ENCODE assay signal across 8 cellular contexts in the genomic region with DNA sequence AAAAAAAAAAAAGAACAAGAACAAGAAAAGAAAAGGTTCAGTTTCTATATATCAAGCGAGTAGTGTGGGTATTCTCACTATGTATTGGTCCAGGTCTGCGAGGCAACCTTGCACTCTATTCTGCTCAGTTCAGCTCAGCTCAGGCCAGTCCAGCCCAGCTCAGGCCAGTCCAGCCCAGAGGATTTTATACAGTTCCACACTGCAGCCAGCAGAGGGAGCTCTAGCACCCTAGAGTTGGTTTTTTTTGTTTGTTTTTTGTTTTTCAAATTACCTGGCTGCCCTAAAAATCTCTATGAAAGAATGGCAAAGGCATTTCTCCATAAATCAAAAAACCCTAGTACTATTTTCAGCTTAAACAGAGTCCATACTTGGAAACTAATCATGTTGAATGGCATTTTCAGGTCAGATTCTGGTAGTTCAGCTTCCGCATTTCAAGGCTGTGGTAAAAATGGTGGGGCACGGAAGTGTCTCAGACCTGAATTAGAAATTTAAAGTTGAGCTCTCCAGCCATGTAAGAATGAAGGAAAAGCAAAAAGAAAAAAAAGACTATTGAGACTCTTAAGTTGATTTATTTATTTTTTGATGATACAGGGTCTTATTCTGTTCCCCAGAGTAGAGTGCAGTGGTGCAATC. TPM values are rescaled to one million over a fixed set of nuclear protein-coding genes. Genes with fewer than 3 reads are reported as not detected.
A peak's percentile ranks its signal among the peaks of the same experiment; 100 is the strongest.
DNase-seq lines count a peak whose midpoint lies in the region; ATAC-seq, FAIRE-seq and TF ChIP-seq lines count a peak whose summit lies in the region.

No MANE protein-coding gene starts in this region.

- ATAC-seq in GM19452 (IDR thresholded peaks at IDR 0.05; ENCODE audit: unreplicated experiment), result no peak

- H3K9me3 ChIP-seq in endodermal cell (ENCODE audit: control insufficient read depth, low read length), result no peaks in the 10 kb centered on the region

- CTCF ChIA-PET in activated CD4-positive, alpha-beta T cell treated with anti-CD3 and anti-CD28 coated beads, Interleukin-2, amount 10 ng/mL, durations not matched to agents 7 days and 5 days (lab: Charles Lee), result interaction anchor here (0.6 to 3.0 kb wide), 30 partner anchors 8 to 1322 kb away, joined by 3 to 28 read pairs (median 4); a partner anchor contains a TSS

- no peak overlapping the region for H3K9ac ChIP-seq in endodermal cell (ENCODE audit: extremely low read depth, low read length, poor library complexity, severe bottlenecking)

- in situ Hi-C loops in GM13976 (cut with MboI; ENCODE audit: low sequenced_read_pairs, unreplicated experiment), result no loop called here

- TF ChIP-seq CTCF in AG09309 (IDR thresholded peaks at IDR 0.05; ENCODE audit: control insufficient read depth, insufficient read depth, low read depth, low read length, missing control alignments) (peak; percentile 82), GM13976 (IDR thresholded peaks at IDR 0.05; ENCODE audit: borderline replicate concordance, control extremely low read depth, extremely low read depth, insufficient read depth, missing control alignments) (peak; percentile 81), endodermal cell (conservative IDR thresholded peaks at IDR 0.05) (peak; percentile 93)

- no peaks in the 10 kb centered on the region for H3K27me3 ChIP-seq in endodermal cell (ENCODE audit: control insufficient read depth, insufficient read depth, low read length, poor library complexity, severe bottlenecking)

- no peaks in the 10 kb centered on the region for H3K36me3 ChIP-seq in endodermal cell (ENCODE audit: control insufficient read depth, insufficient read depth, low read length)

- no peaks in the 10 kb centered on the region for H3K27me3 Mint-ChIP-seq in activated CD4-positive, alpha-beta T cell treated with anti-CD3 and anti-CD28 coated beads, Interleukin-2, amount 10 ng/mL, durations not matched to agents 7 days and 5 days
- no peaks in the 10 kb centered on the region for H3K27me3 Mint-ChIP-seq in endodermal cell (ENCODE audit: insufficient read depth)

- no peak overlapping the region for H3K27ac ChIP-seq in endodermal cell (ENCODE audit: low read depth, low read length)

- H3K4me3 ChIP-seq in AG09309 (ENCODE audit: control insufficient read depth, low read depth, low read length) (no peak overlapping the region), endodermal cell (ENCODE audit: low read length) (no peak overlapping the region)

- H3K4me3 Mint-ChIP-seq in activated CD4-positive, alpha-beta T cell treated with anti-CD3 and anti-CD28 coated beads, Interleukin-2, amount 10 ng/mL, durations not matched to agents 7 days and 5 days, result no peak overlapping the region
- no peak overlapping the region for H3K4me3 Mint-ChIP-seq in endodermal cell

- WGBS in endodermal cell (ENCODE audit: insufficient coverage in 1 of 2, insufficient read length in 1 of 2), 2 experiments, result 74 to 100% methylated on average over 2 to 4 of the region's 4 CpGs

- peaks cover 58% of the 10 kb centered on the region for H3K36me3 Mint-ChIP-seq in activated CD4-positive, alpha-beta T cell treated with anti-CD3 and anti-CD28 coated beads, Interleukin-2, amount 10 ng/mL, durations not matched to agents 7 days and 5 days (ENCODE audit: low read depth)
- H3K36me3 Mint-ChIP-seq in endodermal cell (ENCODE audit: low read depth), result no peaks in the 10 kb centered on the region

- POLR2A ChIA-PET in activated CD4-positive, alpha-beta T cell treated with anti-CD3 and anti-CD28 coated beads, Interleukin-2, amount 10 ng/mL, durations not matched to agents 7 days and 5 days (lab: Charles Lee), result interaction anchor here (0.6 kb wide), 1 partner anchor 205 kb away, joined by 13 read pairs; no protein-coding TSS in a partner anchor

- H3K4me1 ChIP-seq in endodermal cell (ENCODE audit: control insufficient read depth, insufficient read depth, low read length), result no peaks in the 10 kb centered on the region

- no peak overlapping the region for H3K27ac Mint-ChIP-seq in activated CD4-positive, alpha-beta T cell treated with anti-CD3 and anti-CD28 coated beads, Interleukin-2, amount 10 ng/mL, durations not matched to agents 7 days and 5 days
- no peak overlapping the region for H3K27ac Mint-ChIP-seq in endodermal cell

- H3K4me1 Mint-ChIP-seq in activated CD4-positive, alpha-beta T cell treated with anti-CD3 and anti-CD28 coated beads, Interleukin-2, amount 10 ng/mL, durations not matched to agents 7 days and 5 days, result no peaks in the 10 kb centered on the region
- H3K4me1 Mint-ChIP-seq in endodermal cell, result no peaks in the 10 kb centered on the region

- no peaks in the 10 kb centered on the region for H3K9me3 Mint-ChIP-seq in activated CD4-positive, alpha-beta T cell treated with anti-CD3 and anti-CD28 coated beads, Interleukin-2, amount 10 ng/mL, durations not matched to agents 7 days and 5 days
- no peaks in the 10 kb centered on the region for H3K9me3 Mint-ChIP-seq in endodermal cell

- DNase-seq in AG09309 (ENCODE audit: low read depth) (no peak), GM13976 (ENCODE audit: low spot score) (peak; percentile 51), NCI-H146 treated with DMSO at 0.1 percent for 48 hours (lab: John Stamatoyannopoulos, UW; ENCODE audit: unreplicated experiment) (peak; percentile 26), endodermal cell (peak; percentile 85), mucosa of gallbladder (ENCODE audit: low spot score) (peak; percentile 57), urothelium cell line (ENCODE audit: low spot score) (peak; percentile 70)
- peak; percentile 53 for DNase-seq in activated CD4-positive, alpha-beta T cell treated with anti-CD3 and anti-CD28 coated beads, Interleukin-2, amount 10 ng/mL, durations not matched to agents 7 days and 5 days

- FAIRE-seq in urothelium cell line (lab: Jason Lieb, UNC), result no peak

RNA-seq across cellular contexts. Expression of a gene that starts 55.2 kb away (rescaled TPM):
- 1 to 10 TPM; 1.8 to 2.1 TPM for total RNA-seq in activated CD4-positive, alpha-beta T cell treated with anti-CD3 and anti-CD28 coated beads, Interleukin-2, amount 10 ng/mL, durations not matched to agents 7 days and 5 days
- total RNA-seq in endodermal cell (10 to 100 TPM in 1 of 2 donors, 1 to 10 TPM in 1; 8.9 to 17.9 TPM), mucosa of gallbladder (15.7 TPM)
- 12.9 TPM for polyA plus RNA-seq in endodermal cell (2013, experiment 1 of 2)
- 11.6 TPM for polyA plus RNA-seq in endodermal cell (2013, experiment 2 of 2)
